In genomic region chr3:58433400-58434169, GRCh38 we compare ENCODE assay signal across 8 cellular contexts. TPM values are rescaled to one million over a fixed set of nuclear protein-coding genes. Genes with fewer than 3 reads are reported as not detected.
A peak's percentile ranks its signal among the peaks of the same experiment; 100 is the strongest.
DNase-seq lines count a peak whose midpoint lies in the region; ATAC-seq and TF ChIP-seq lines count a peak whose summit lies in the region.

PDHB (minus strand) TSS chr3:58433832; CDS start chr3:58433809, 23 bp downstream.

- TF ChIP-seq CTCF in kidney epithelial cell (IDR thresholded peaks at IDR 0.05; ENCODE audit: insufficient read depth, low read length, poor library complexity, severe bottlenecking) = no peak

- no peaks in the 10 kb centered on the region for H3K27me3 ChIP-seq in kidney epithelial cell (ENCODE audit: control insufficient read depth, insufficient read depth, low read length)

- H3K4me3 ChIP-seq in kidney epithelial cell (ENCODE audit: low read depth, low read length) = peak within 1 kb of the TSS; percentile 92

- ATAC-seq in GM19035 (IDR thresholded peaks at IDR 0.05; ENCODE audit: unreplicated experiment) (peak; percentile 95), HG03342 (IDR thresholded peaks at IDR 0.05; ENCODE audit: unreplicated experiment) (peak; percentile 97)

- H3K36me3 ChIP-seq in kidney epithelial cell (ENCODE audit: control insufficient read depth, insufficient read depth, low read length) = peaks cover 3% of the 10 kb centered on the region

- DNase-seq in AG20443 (ENCODE audit: low spot score) (peak; percentile 96), NCI-H510A (lab: John Stamatoyannopoulos, UW) (peak; percentile 61), cerebellar nuclear complex (lab: John Stamatoyannopoulos, UW) (peak; percentile 41 to 72), kidney epithelial cell (ENCODE audit: low read depth) (peak; percentile 57)
- DNase-seq in activated CD4-positive, alpha-beta T cell treated with anti-CD3 and anti-CD28 coated beads for 1 hour = peak; percentile 77
- DNase-seq in stimulated activated CD4-positive, alpha-beta T cell treated with anti-CD3 and anti-CD28 coated beads, Interleukin-15, amount 100 ng/mL, for 24 hours = peak; percentile 93

RNA-seq across cellular contexts. Expression of gene PDHB, which starts in this region (rescaled TPM):
- 58.2 and 62.8 TPM in 2 replicates for total RNA-seq in kidney epithelial cell

Comparison
In these comparisons a context has a peak if more than half of its experiments do, and no peak if none do; other contexts are left out.
1. Peak in every context shown above with its lines: DNase-seq, ATAC-seq and H3K4me3 ChIP-seq.